2 cellular contexts compared by ENCODE assay signal in genomic region chr2:11243512-11243911, GRCh38.
TF ChIP-seq lines count a peak whose summit lies in the region.

No MANE protein-coding gene starts in this region.

TF ChIP-seq in HepG2, 621 proteins besides CTCF, POLR2A, EP300 and RAD21 (continued from another document):
- TF ChIP-seq CREM (IDR thresholded peaks at IDR 0.05) (no peak), CREM (CRISPR knock-in tag; IDR thresholded peaks at IDR 0.05) (no peak), ZBTB49 (CRISPR knock-in tag; IDR thresholded peaks at IDR 0.05; ENCODE audit: borderline replicate concordance) (no peak), CBX2 (IDR thresholded peaks at IDR 0.05; ENCODE audit: low read depth, low read length) (no peak), CBX2 (CRISPR knock-in tag; IDR thresholded peaks at IDR 0.05; ENCODE audit: low read depth) (no peak), ZIK1 (CRISPR knock-in tag; IDR thresholded peaks at IDR 0.05; ENCODE audit: borderline replicate concordance, low read depth) (no peak), ZNF264 (CRISPR knock-in tag; IDR thresholded peaks at IDR 0.05) (no peak), MAFF (IDR thresholded peaks at IDR 0.05; ENCODE audit: low read depth, low read length) (0 out of 2 replicates have a peak, but pooled peaks have one; percentile 38), CREB1 (IDR thresholded peaks at IDR 0.05) (no peak), CREB1 (CRISPR knock-in tag; IDR thresholded peaks at IDR 0.05) (no peak), RXRA (CRISPR knock-in tag; IDR thresholded peaks at IDR 0.05) (no peak), ZNF768 (CRISPR knock-in tag; IDR thresholded peaks at IDR 0.05) (no peak), FOXP1 (IDR thresholded peaks at IDR 0.05) (no peak), FOXP1 (CRISPR knock-in tag; IDR thresholded peaks at IDR 0.05) (no peak), FOXK2 (IDR thresholded peaks at IDR 0.05) (no peak), ZNF552 (CRISPR knock-in tag; IDR thresholded peaks at IDR 0.05; ENCODE audit: borderline replicate concordance) (no peak), ARID3A (IDR thresholded peaks at IDR 0.05; ENCODE audit: low read depth, low read length) (no peak), ZFP90 (CRISPR knock-in tag; IDR thresholded peaks at IDR 0.05; ENCODE audit: borderline replicate concordance) (no peak), MAFK (conservative IDR thresholded peaks at IDR 0.05 in 1 of 2, IDR thresholded peaks at IDR 0.05 in 1 of 2; ENCODE audit: low read length in 2 of 2) (peak; percentile 64 to 74), ZNF235 (CRISPR knock-in tag; IDR thresholded peaks at IDR 0.05; ENCODE audit: borderline replicate concordance) (no peak), ZMYM3 (CRISPR knock-in tag; IDR thresholded peaks at IDR 0.05) (no peak)

TF ChIP-seq in A549, 52 proteins besides CTCF, POLR2A, EP300 and RAD21 (continued from another document):
- TF ChIP-seq ATOH8 (CRISPR knock-in tag; IDR thresholded peaks at IDR 0.05; ENCODE audit: low read depth): no peak
